In the genomic region with DNA sequence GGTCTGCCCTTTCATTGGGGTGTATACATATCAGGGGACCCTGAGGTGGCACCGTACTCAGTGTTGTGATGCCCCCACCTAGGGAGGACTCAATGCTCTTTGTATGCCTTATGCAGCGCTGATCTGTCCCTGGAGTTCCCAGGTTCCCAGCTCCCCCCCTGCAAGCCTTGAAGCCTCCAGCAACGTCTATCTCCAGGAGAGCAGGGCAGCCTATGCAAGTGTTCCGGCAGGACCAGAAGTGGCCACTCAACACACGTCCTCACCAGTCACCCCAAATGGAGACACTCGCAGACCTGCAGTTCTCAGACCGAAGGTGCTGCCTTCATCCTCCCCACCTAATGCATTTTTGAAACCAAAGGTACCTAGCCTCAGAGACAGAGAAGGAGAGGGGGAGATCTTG, we compare ENCODE assay signal across 36 cellular contexts. TPM values are rescaled to one million over a fixed set of nuclear protein-coding genes. Genes with fewer than 3 reads are reported as not detected.
"Had no signal": no experiment of that assay in that cellular context is flagged by ENCODE, and none has a peak within 500 bp of the region (broad histone marks: within the 10 kb centered on the region; RNA-seq: fewer than 3 reads in every experiment).

No MANE protein-coding gene starts in this region.

- ATAC-seq: activated CD4-positive, alpha-beta T cell treated with anti-CD3 and anti-CD28 coated beads for 36 hours; activated CD4-positive, CD25-positive, alpha-beta regulatory T cell treated with anti-CD3 and anti-CD28 coated beads, Interleukin-2, amount 50 U/mL, for 24 hours; activated CD8-positive, alpha-beta memory T cell treated with anti-CD3 and anti-CD28 coated beads, Interleukin-2, amount 10 ng/mL, durations not matched to agents 7 days and 5 days; activated CD8-positive, alpha-beta T cell treated with anti-CD3 and anti-CD28 coated beads, Interleukin-2, amount 10 ng/mL, durations not matched to agents 7 days and 5 days; activated naive CD8-positive, alpha-beta T cell treated with anti-CD3 and anti-CD28 coated beads, Interleukin-2, amount 50 U/mL, for 24 hours; WTC11 had no signal

- H3K36me3 ChIP-seq: ascending aorta, cardiac muscle cell had no signal

- DNase-seq: activated CD4-positive, alpha-beta memory T cell treated with anti-CD3 and anti-CD28 coated beads, Interleukin-2, amount 10 ng/mL, durations not matched to agents 7 days and 5 days; activated CD4-positive, alpha-beta T cell treated with anti-CD3 and anti-CD28 coated beads for 1 hour; activated CD4-positive, alpha-beta T cell treated with anti-CD3 and anti-CD28 coated beads for 36 hours; activated CD4-positive, alpha-beta T cell treated with anti-CD3 and anti-CD28 coated beads for 48 hours; activated CD4-positive, alpha-beta T cell treated with anti-CD3 and anti-CD28 coated beads, Interleukin-2, amount 10 ng/mL, durations not matched to agents 7 days and 5 days; activated CD4-positive, alpha-beta T cell treated with anti-CD3 and anti-CD28 coated beads, Interleukin-2, amount 50 U/mL, for 48 hours; activated CD4-positive, CD25-positive, alpha-beta regulatory T cell; activated CD8-positive, alpha-beta memory T cell treated with anti-CD3 and anti-CD28 coated beads for 24 hours; activated CD8-positive, alpha-beta memory T cell treated with anti-CD3 and anti-CD28 coated beads, Interleukin-2, amount 10 ng/mL, durations not matched to agents 7 days and 5 days; activated CD8-positive, alpha-beta memory T cell treated with anti-CD3 and anti-CD28 coated beads, Interleukin-2, amount 50 U/mL, for 48 hours; activated CD8-positive, alpha-beta T cell treated with anti-CD3 and anti-CD28 coated beads, Interleukin-2, amount 10 ng/mL, durations not matched to agents 7 days and 5 days; activated effector memory CD4-positive, alpha-beta T cell treated with Interleukin-2 at 50 U/mL for 16 hours; activated gamma-delta T cell; activated naive CD4-positive, alpha-beta T cell treated with anti-CD3 and anti-CD28 coated beads, Interleukin-2, amount 10 ng/mL, durations not matched to agents 7 days and 5 days; activated naive CD4-positive, alpha-beta T cell treated with Interleukin-2 at 50 U/mL for 16 hours; activated naive CD8-positive, alpha-beta T cell treated with anti-CD3 and anti-CD28 coated beads, Interleukin-2, amount 10 ng/mL, durations not matched to agents 7 days and 5 days; activated naive CD8-positive, alpha-beta T cell treated with anti-CD3 and anti-CD28 coated beads, Interleukin-2, amount 50 U/mL, for 24 hours; activated T-cell treated with anti-CD3 and anti-CD28 coated beads, Interleukin-2, amount 50 U/mL, for 24 hours; activated T-cell treated with anti-CD3 and anti-CD28 coated beads, Interleukin-2, amount 50 U/mL, for 48 hours; amygdala; anterior cingulate cortex; T-helper 1 cell; T-helper 2 cell; T-helper 9 cell had no signal

- H3K27ac ChIP-seq: ascending aorta, cardiac muscle cell, VCaP had no signal

- H3K36me3 Mint-ChIP-seq: activated CD8-positive, alpha-beta memory T cell treated with anti-CD3 and anti-CD28 coated beads, Interleukin-2, amount 10 ng/mL, durations not matched to agents 7 days and 5 days; activated naive CD4-positive, alpha-beta T cell treated with anti-CD3 and anti-CD28 coated beads, Interleukin-2, amount 10 ng/mL, durations not matched to agents 7 days and 5 days; activated naive CD4-positive, alpha-beta T cell treated with anti-CD3 and anti-CD28 coated beads, Interleukin-2, amount 50 U/mL, for 24 hours; activated naive CD8-positive, alpha-beta T cell; activated naive CD8-positive, alpha-beta T cell treated with anti-CD3 and anti-CD28 coated beads, Interleukin-2, amount 10 ng/mL, durations not matched to agents 7 days and 5 days; brain; WTC11 had no signal

- H3K9me3 Mint-ChIP-seq: activated CD4-positive, alpha-beta memory T cell treated with anti-CD3 and anti-CD28 coated beads, Interleukin-2, amount 10 ng/mL, durations not matched to agents 7 days and 5 days; activated CD4-positive, alpha-beta T cell treated with anti-CD3 and anti-CD28 coated beads, Interleukin-2, amount 10 ng/mL, durations not matched to agents 7 days and 5 days; activated naive CD4-positive, alpha-beta T cell treated with anti-CD3 and anti-CD28 coated beads, Interleukin-2, amount 10 ng/mL, durations not matched to agents 7 days and 5 days; activated naive CD4-positive, alpha-beta T cell treated with anti-CD3 and anti-CD28 coated beads, Interleukin-2, amount 50 U/mL, for 24 hours; activated naive CD8-positive, alpha-beta T cell treated with anti-CD3 and anti-CD28 coated beads, Interleukin-2, amount 10 ng/mL, durations not matched to agents 7 days and 5 days; activated naive CD8-positive, alpha-beta T cell treated with anti-CD3 and anti-CD28 coated beads, Interleukin-2, amount 50 U/mL, for 24 hours; activated T-cell treated with anti-CD3 and anti-CD28 coated beads, Interleukin-2, amount 50 U/mL, for 24 hours; activated T-helper 2 cell treated with anti-CD3 and anti-CD28 coated beads, Interferon-gamma antibody, Interleukin-2, Interleukin-4, amounts not matched to agents 10 μg/mL and 5 μg/mL and 100 μg/mL, durations not matched to agents 14 hours and 24 hours and 36 hours; brain; central memory CD8-positive, alpha-beta T cell; T-helper 1 cell treated with Interleukin-12 subunit alpha and Interleukin-12 subunit beta and Interleukin-4 antibody, amounts not matched to agents 30 μg/mL and 1 μg/mL, for 36 hours; T-helper 2 cell treated with Interferon-gamma antibody and Interleukin-4, amounts not matched to agents 5 μg/mL and 100 μg/mL, for 36 hours; WTC11 had no signal

- H3K27ac Mint-ChIP-seq: activated CD4-positive, alpha-beta memory T cell treated with anti-CD3 and anti-CD28 coated beads, Interleukin-2, amount 10 ng/mL, durations not matched to agents 7 days and 5 days; activated CD4-positive, alpha-beta T cell treated with anti-CD3 and anti-CD28 coated beads for 36 hours; activated CD4-positive, alpha-beta T cell treated with anti-CD3 and anti-CD28 coated beads, Interleukin-2, amount 10 ng/mL, durations not matched to agents 7 days and 5 days; activated CD8-positive, alpha-beta memory T cell treated with anti-CD3 and anti-CD28 coated beads, Interleukin-2, amount 10 ng/mL, durations not matched to agents 7 days and 5 days; activated CD8-positive, alpha-beta T cell treated with anti-CD3 and anti-CD28 coated beads, Interleukin-2, amount 10 ng/mL, durations not matched to agents 7 days and 5 days; activated naive CD4-positive, alpha-beta T cell treated with anti-CD3 and anti-CD28 coated beads, Interleukin-2, amount 50 U/mL, for 24 hours; activated naive CD8-positive, alpha-beta T cell; activated naive CD8-positive, alpha-beta T cell treated with anti-CD3 and anti-CD28 coated beads, Interleukin-2, amount 10 ng/mL, durations not matched to agents 7 days and 5 days; activated naive CD8-positive, alpha-beta T cell treated with anti-CD3 and anti-CD28 coated beads, Interleukin-2, amount 50 U/mL, for 24 hours; activated T-cell treated with anti-CD3 and anti-CD28 coated beads, Interleukin-2, amount 50 U/mL, for 24 hours; activated T-helper 2 cell treated with anti-CD3 and anti-CD28 coated beads, Interferon-gamma antibody, Interleukin-2, Interleukin-4, amounts not matched to agents 10 μg/mL and 5 μg/mL and 100 μg/mL, durations not matched to agents 14 hours and 24 hours and 36 hours; T-helper 1 cell treated with Interleukin-12 subunit alpha and Interleukin-12 subunit beta and Interleukin-4 antibody, amounts not matched to agents 30 μg/mL and 1 μg/mL, for 36 hours; T-helper 2 cell treated with Interferon-gamma antibody and Interleukin-4, amounts not matched to agents 5 μg/mL and 100 μg/mL, for 36 hours; WTC11 had no signal

- H3K9me3 ChIP-seq: ascending aorta had no signal

- H3K4me1 ChIP-seq: ascending aorta had no signal

- H3K4me3 Mint-ChIP-seq: activated CD4-positive, alpha-beta memory T cell treated with anti-CD3 and anti-CD28 coated beads, Interleukin-2, amount 10 ng/mL, durations not matched to agents 7 days and 5 days; activated CD4-positive, alpha-beta T cell treated with anti-CD3 and anti-CD28 coated beads for 36 hours; activated CD4-positive, alpha-beta T cell treated with anti-CD3 and anti-CD28 coated beads, Interleukin-2, amount 10 ng/mL, durations not matched to agents 7 days and 5 days; activated CD8-positive, alpha-beta memory T cell treated with anti-CD3 and anti-CD28 coated beads, Interleukin-2, amount 10 ng/mL, durations not matched to agents 7 days and 5 days; activated CD8-positive, alpha-beta T cell treated with anti-CD3 and anti-CD28 coated beads, Interleukin-2, amount 10 ng/mL, durations not matched to agents 7 days and 5 days; activated naive CD4-positive, alpha-beta T cell treated with anti-CD3 and anti-CD28 coated beads, Interleukin-2, amount 10 ng/mL, durations not matched to agents 7 days and 5 days; activated naive CD4-positive, alpha-beta T cell treated with anti-CD3 and anti-CD28 coated beads, Interleukin-2, amount 50 U/mL, for 24 hours; activated naive CD8-positive, alpha-beta T cell; activated naive CD8-positive, alpha-beta T cell treated with anti-CD3 and anti-CD28 coated beads, Interleukin-2, amount 10 ng/mL, durations not matched to agents 7 days and 5 days; activated naive CD8-positive, alpha-beta T cell treated with anti-CD3 and anti-CD28 coated beads, Interleukin-2, amount 50 U/mL, for 24 hours; activated T-cell treated with anti-CD3 and anti-CD28 coated beads, Interleukin-2, amount 50 U/mL, for 24 hours; brain; central memory CD8-positive, alpha-beta T cell; T-helper 1 cell treated with Interleukin-12 subunit alpha and Interleukin-12 subunit beta and Interleukin-4 antibody, amounts not matched to agents 30 μg/mL and 1 μg/mL, for 36 hours; T-helper 2 cell treated with Interferon-gamma antibody and Interleukin-4, amounts not matched to agents 5 μg/mL and 100 μg/mL, for 36 hours; WTC11 had no signal

- H3K4me1 Mint-ChIP-seq: activated CD4-positive, alpha-beta memory T cell treated with anti-CD3 and anti-CD28 coated beads, Interleukin-2, amount 10 ng/mL, durations not matched to agents 7 days and 5 days; activated CD4-positive, alpha-beta T cell treated with anti-CD3 and anti-CD28 coated beads for 36 hours; activated CD4-positive, alpha-beta T cell treated with anti-CD3 and anti-CD28 coated beads, Interleukin-2, amount 10 ng/mL, durations not matched to agents 7 days and 5 days; activated CD8-positive, alpha-beta memory T cell treated with anti-CD3 and anti-CD28 coated beads, Interleukin-2, amount 10 ng/mL, durations not matched to agents 7 days and 5 days; activated naive CD4-positive, alpha-beta T cell treated with anti-CD3 and anti-CD28 coated beads, Interleukin-2, amount 10 ng/mL, durations not matched to agents 7 days and 5 days; activated naive CD4-positive, alpha-beta T cell treated with anti-CD3 and anti-CD28 coated beads, Interleukin-2, amount 50 U/mL, for 24 hours; activated naive CD8-positive, alpha-beta T cell treated with anti-CD3 and anti-CD28 coated beads, Interleukin-2, amount 10 ng/mL, durations not matched to agents 7 days and 5 days; activated naive CD8-positive, alpha-beta T cell treated with anti-CD3 and anti-CD28 coated beads, Interleukin-2, amount 50 U/mL, for 24 hours; central memory CD8-positive, alpha-beta T cell had no signal

- H3K27me3 ChIP-seq: ascending aorta had no signal

- H3K27me3 Mint-ChIP-seq: activated CD4-positive, alpha-beta memory T cell treated with anti-CD3 and anti-CD28 coated beads, Interleukin-2, amount 10 ng/mL, durations not matched to agents 7 days and 5 days; activated CD4-positive, alpha-beta T cell treated with anti-CD3 and anti-CD28 coated beads, Interleukin-2, amount 10 ng/mL, durations not matched to agents 7 days and 5 days; activated naive CD4-positive, alpha-beta T cell treated with anti-CD3 and anti-CD28 coated beads, Interleukin-2, amount 50 U/mL, for 24 hours; activated naive CD8-positive, alpha-beta T cell; activated naive CD8-positive, alpha-beta T cell treated with anti-CD3 and anti-CD28 coated beads, Interleukin-2, amount 10 ng/mL, durations not matched to agents 7 days and 5 days; activated naive CD8-positive, alpha-beta T cell treated with anti-CD3 and anti-CD28 coated beads, Interleukin-2, amount 50 U/mL, for 24 hours; activated T-cell treated with anti-CD3 and anti-CD28 coated beads, Interleukin-2, amount 50 U/mL, for 24 hours had no signal

- H3K4me3 ChIP-seq: ascending aorta, cardiac muscle cell had no signal

RNA-seq across cellular contexts. Expression of a gene that starts 25.2 kb away (rescaled TPM):
- total RNA-seq: activated CD4-positive, alpha-beta memory T cell treated with anti-CD3 and anti-CD28 coated beads, Interleukin-2, amount 10 ng/mL, durations not matched to agents 7 days and 5 days; activated CD4-positive, alpha-beta T cell treated with anti-CD3 and anti-CD28 coated beads for 36 hours; activated CD4-positive, alpha-beta T cell treated with anti-CD3 and anti-CD28 coated beads, Interleukin-2, amount 10 ng/mL, durations not matched to agents 7 days and 5 days; activated CD8-positive, alpha-beta memory T cell treated with anti-CD3 and anti-CD28 coated beads, Interleukin-2, amount 10 ng/mL, durations not matched to agents 7 days and 5 days; activated CD8-positive, alpha-beta T cell treated with anti-CD3 and anti-CD28 coated beads, Interleukin-2, amount 10 ng/mL, durations not matched to agents 7 days and 5 days; activated naive CD8-positive, alpha-beta T cell treated with anti-CD3 and anti-CD28 coated beads, Interleukin-2, amount 10 ng/mL, durations not matched to agents 7 days and 5 days; activated T-helper 2 cell treated with anti-CD3 and anti-CD28 coated beads, Interferon-gamma antibody, Interleukin-2, Interleukin-4, amounts not matched to agents 10 μg/mL and 5 μg/mL and 100 μg/mL, durations not matched to agents 14 hours and 24 hours and 36 hours; cardiac muscle cell had no signal
